In genomic region chr7:99525713-99526440, GRCh38 we compare ENCODE assay signal across 10 cellular contexts. TPM values are rescaled to one million over a fixed set of nuclear protein-coding genes. Genes with fewer than 3 reads are reported as not detected.
DNase-seq lines count a peak whose midpoint lies in the region; ATAC-seq and TF ChIP-seq lines count a peak whose summit lies in the region.
"Had no signal": no experiment of that assay in that cellular context is flagged by ENCODE, and none has a peak within 500 bp of the region (broad histone marks: within the 10 kb centered on the region; RNA-seq: fewer than 3 reads in every experiment).

No MANE protein-coding gene starts in this region.

- peaks cover 43% of the 10 kb centered on the region for H3K36me3 ChIP-seq in PC-3 (ENCODE audit: low read depth, low read length)

- CTCF ChIA-PET in PC-3 (lab: Charles Lee), result interaction anchor here (0.5 to 1.2 kb wide), 11 partner anchors 31 to 940 kb away, joined by 3 to 14 read pairs (median 3); partner anchors contain the start of gene ZSCAN25

- no peak overlapping the region for H3K9ac ChIP-seq in PC-3 (ENCODE audit: low read length)

- no peak overlapping the region for H3K27ac ChIP-seq in PC-3 (ENCODE audit: low read length)
- H3K27ac ChIP-seq: pancreas, Peyer's patch had no signal

- H3K4me2 ChIP-seq in PC-3 (ENCODE audit: low read length), result no peak overlapping the region

- ATAC-seq in PC-3 (peak; percentile 67; the same call in 1 of the 2 replicates), GM21737 (IDR thresholded peaks at IDR 0.05; ENCODE audit: unreplicated experiment) (no peak), HG03521 (IDR thresholded peaks at IDR 0.05; ENCODE audit: unreplicated experiment) (no peak)

- H4K20me1 ChIP-seq in PC-3 (ENCODE audit: low read length), result no peaks in the 10 kb centered on the region

- H3K27me3 ChIP-seq in PC-3 (ENCODE audit: low read length), result no peaks in the 10 kb centered on the region
- H3K27me3 ChIP-seq: pancreas, Peyer's patch had no signal

- no peak overlapping the region for H2AFZ ChIP-seq in PC-3 (ENCODE audit: low read length)

- intact Hi-C loops in PC-3 (cut with micrococcal nuclease), result loop anchor here (1.0 to 10.0 kb wide), 2 partner anchors 90 to 309 kb away; partner anchors contain the start of gene ZSCAN25

- BruUV-seq in PC-3 (replicated peaks; lab: Mats Ljungman, UMichigan), result no TSS peak

- TF ChIP-seq CTCF in PC-3 (conservative IDR thresholded peaks at IDR 0.05; ENCODE audit: low read depth, low read length) (peak; percentile 73), epithelial cell of proximal tubule (conservative IDR thresholded peaks at IDR 0.05; ENCODE audit: low read depth, low read length) (peak; percentile 40)

- H3K9me3 ChIP-seq in PC-3 (ENCODE audit: low read length), result peaks cover 6% of the 10 kb centered on the region
- H3K9me3 ChIP-seq: pancreas had no signal

- H3K4me1 ChIP-seq in PC-3 (ENCODE audit: insufficient read depth, low read length), result no peaks in the 10 kb centered on the region
- H3K4me1 ChIP-seq: pancreas, Peyer's patch had no signal

- DNase-seq in activated T-cell treated with anti-CD3 and anti-CD28 coated beads for 4 hours (peak; percentile 14), PC-3 (peak; percentile 42), epithelial cell of proximal tubule (ENCODE audit: low read depth) (no peak), NCI-H1105 treated with DMSO at 0.1 percent for 48 hours (lab: John Stamatoyannopoulos, UW) (no peak)
- no peak for DNase-seq in activated T-cell treated with anti-CD3 and anti-CD28 coated beads, Interleukin-2, amount 50 U/mL, for 48 hours
- DNase-seq in stimulated activated CD4-positive, alpha-beta T cell treated with anti-CD3 and anti-CD28 coated beads, Interleukin-4, amount 100 ng/mL, for 24 hours, result peak; percentile 14
- DNase-seq: pancreas had no signal

- POLR2A ChIA-PET in PC-3 (lab: Charles Lee; ENCODE audit: unreplicated experiment), result interaction anchor here (0.6 kb wide), 1 partner anchor 26 kb away, joined by 3 read pairs; no protein-coding TSS in a partner anchor

- H3K4me3 ChIP-seq in PC-3 (ENCODE audit: low read length), result no peak overlapping the region
- no peak overlapping the region for H3K4me3 ChIP-seq in epithelial cell of proximal tubule (ENCODE audit: low read depth, low read length)
- H3K4me3 ChIP-seq: pancreas, Peyer's patch had no signal

- no peaks in the 10 kb centered on the region for H3F3A ChIP-seq in PC-3 (ENCODE audit: low read length, unreplicated experiment)

- H3K79me2 ChIP-seq in PC-3 (ENCODE audit: low read length), result no peaks in the 10 kb centered on the region

- no peaks in the 10 kb centered on the region for H3K9me2 ChIP-seq in PC-3 (replicated peaks; ENCODE audit: low read length)

RNA-seq across cellular contexts. Expression of gene ZKSCAN5, which starts 21.4 kb away (rescaled TPM):
- total RNA-seq in PC-3 (2014; rRNA removed) (8.6 and 9.9 TPM in 2 replicates), epithelial cell of proximal tubule (7.7 and 8.2 TPM in 2 replicates)

RNA-seq across cellular contexts. Expression of gene ZNF394, which starts 25.8 kb away (rescaled TPM):
- total RNA-seq in PC-3 (2014; rRNA removed) (17.7 and 19.4 TPM in 2 replicates), epithelial cell of proximal tubule (14.7 and 15.7 TPM in 2 replicates)

RNA-seq across cellular contexts. Expression of gene FAM200A, which starts 26.0 kb away (rescaled TPM):
- total RNA-seq in PC-3 (2014; rRNA removed), result 2.2 and 3.8 TPM in 2 replicates
- 6.0 and 6.2 TPM in 2 replicates for total RNA-seq in epithelial cell of proximal tubule

RNA-seq across cellular contexts. Expression of gene ZNF655, which starts 32.6 kb away (rescaled TPM):
- total RNA-seq in PC-3 (2014; rRNA removed) (not detected in 2 replicates), epithelial cell of proximal tubule (31.5 and 53.8 TPM in 2 replicates)

RNA-seq across cellular contexts. Expression of gene ZNF789, which starts 53.2 kb away (rescaled TPM):
- total RNA-seq in PC-3 (2014; rRNA removed) (6.6 and 8.3 TPM in 2 replicates), epithelial cell of proximal tubule (10.7 and 11.6 TPM in 2 replicates)

Comparison
In these comparisons a context has a peak if more than half of its experiments do, and no peak if none do; other contexts are left out.
1. DNase-seq: peak in activated T-cell treated with anti-CD3 and anti-CD28 coated beads for 4 hours (single experiment), PC-3 (single experiment) and stimulated activated CD4-positive, alpha-beta T cell treated with anti-CD3 and anti-CD28 coated beads, Interleukin-4, amount 100 ng/mL, for 24 hours (single experiment); none in activated T-cell treated with anti-CD3 and anti-CD28 coated beads, Interleukin-2, amount 50 U/mL, for 48 hours (0 of 2), epithelial cell of proximal tubule (single experiment) and NCI-H1105 treated with DMSO at 0.1 percent for 48 hours (single experiment).